Comparison of ENCODE assay signal across 8 cellular contexts in the genomic region with DNA sequence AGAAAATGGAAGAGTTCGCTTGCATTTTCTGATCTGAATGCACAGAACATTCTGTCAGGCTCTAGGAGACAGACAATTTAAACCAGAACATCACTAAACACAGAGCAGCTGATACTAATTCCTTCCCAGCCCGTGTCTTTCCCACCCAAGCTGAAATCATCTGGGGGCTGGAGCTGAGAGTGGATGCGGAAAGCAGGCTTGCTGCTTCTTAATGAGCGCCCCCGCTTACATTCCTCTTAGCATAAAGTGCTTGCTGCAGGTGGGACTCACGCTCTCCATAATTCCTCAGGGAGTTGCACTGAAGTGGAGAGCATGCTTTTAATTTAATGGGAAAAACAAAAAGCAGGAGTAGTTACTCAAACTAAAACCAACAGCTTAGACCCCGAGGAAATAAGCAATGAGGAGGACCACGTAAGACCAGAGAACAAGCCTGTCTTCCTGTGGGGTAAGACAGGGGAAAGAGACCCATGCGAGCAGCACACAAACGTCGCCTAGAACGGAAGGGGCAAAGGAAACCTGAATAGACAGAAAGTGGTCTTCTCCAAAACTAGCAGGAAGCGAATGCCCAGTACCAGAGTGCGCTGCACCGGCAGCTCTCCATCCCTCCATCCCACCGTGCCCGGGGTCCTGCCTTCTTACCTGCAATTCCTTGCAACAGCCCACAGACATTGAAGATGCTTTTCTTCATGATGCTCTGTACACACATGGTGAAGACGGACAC.
DNase-seq lines count a peak whose midpoint lies in the region; ATAC-seq, FAIRE-seq and TF ChIP-seq lines count a peak whose summit lies in the region.

No MANE protein-coding gene starts in this region.

- intact Hi-C loops in Calu3 (cut with micrococcal nuclease; ENCODE audit: unreplicated experiment) (no loop called here), pancreas (cut with DNase I) (no loop called here)

- WGBS in pancreas, 2 donors = 91% methylated on average over 18 of the region's 18 CpGs

- H3K4me3 ChIP-seq in coronary artery (peak overlapping the region; percentile 67), pancreas (peak overlapping the region in 3 of 4 donors; percentile 2 to 46 (median 21))

- ATAC-seq in pancreas (no peak), GM19324 (IDR thresholded peaks at IDR 0.05; ENCODE audit: low FRiP score, unreplicated experiment) (no peak)

- H3K27me3 Mint-ChIP-seq in Calu3 (ENCODE audit: unreplicated experiment) = no peaks in the 10 kb centered on the region

- no peaks in the 10 kb centered on the region for H3K9me3 Mint-ChIP-seq in Calu3 (ENCODE audit: low read depth, unreplicated experiment)

- peak overlapping the region; percentile 43 for H3K4me3 Mint-ChIP-seq in Calu3 (ENCODE audit: low read depth, unreplicated experiment)

- CTCF ChIA-PET in Calu3 (lab: Charles Lee) = interaction anchor here (1.4 to 2.3 kb wide), 2 partner anchors 10 to 42 kb away, joined by 3 to 7 read pairs; no protein-coding TSS in a partner anchor

- H3K27ac Mint-ChIP-seq in Calu3 (ENCODE audit: unreplicated experiment) = no peak overlapping the region

- FAIRE-seq in pancreas (lab: Jason Lieb, UNC) (no peak), HTR-8/SVneo (lab: Jason Lieb, UNC) (no peak)

- H3K36me3 Mint-ChIP-seq in Calu3 (ENCODE audit: insufficient read depth, unreplicated experiment) = peaks cover 10% of the 10 kb centered on the region

- TF ChIP-seq CTCF in Calu3 (IDR thresholded peaks at IDR 0.05; ENCODE audit: unreplicated experiment) = no peak
- TF ChIP-seq CTCF in coronary artery (IDR thresholded peaks at IDR 0.05) = no peak
- TF ChIP-seq CTCF in pancreas (IDR thresholded peaks at IDR 0.05) = no peak

- H3K9me3 ChIP-seq in pancreas = no peaks in the 10 kb centered on the region

- BruUV-seq in Calu3 (replicated peaks; lab: Mats Ljungman, UMichigan) = no TSS peak

- peaks cover 15 to 32% (median 16%) of the 10 kb centered on the region in 3 donors for H3K4me1 ChIP-seq in pancreas

- H3K36me3 ChIP-seq in pancreas = no peaks in the 10 kb centered on the region

- peaks cover 68% of the 10 kb centered on the region for H3K4me1 Mint-ChIP-seq in Calu3 (ENCODE audit: low read depth, unreplicated experiment)

- H3K27ac ChIP-seq in coronary artery (peak overlapping the region in 1 of 2 donors; percentile 71), pancreas (peak overlapping the region in 1 of 4 donors; percentile 66)

- no peak for DNase-seq in Calu3
- peak; percentile 41 for DNase-seq in NCI-H128 (lab: John Stamatoyannopoulos, UW; ENCODE audit: unreplicated experiment)
- DNase-seq in coronary artery (ENCODE audit: low spot score) = no peak
- DNase-seq in pancreas = no peak
- DNase-seq in AG08395 (ENCODE audit: low spot score) = no peak
- no peak for DNase-seq in globus pallidus (ENCODE audit: low spot score)
- no peak for DNase-seq in HTR-8/SVneo (ENCODE audit: insufficient read length, low spot score)

- H3K27me3 ChIP-seq in pancreas = no peaks in the 10 kb centered on the region
